Comparison of ENCODE assay signal across 1 cellular context in the genomic region with DNA sequence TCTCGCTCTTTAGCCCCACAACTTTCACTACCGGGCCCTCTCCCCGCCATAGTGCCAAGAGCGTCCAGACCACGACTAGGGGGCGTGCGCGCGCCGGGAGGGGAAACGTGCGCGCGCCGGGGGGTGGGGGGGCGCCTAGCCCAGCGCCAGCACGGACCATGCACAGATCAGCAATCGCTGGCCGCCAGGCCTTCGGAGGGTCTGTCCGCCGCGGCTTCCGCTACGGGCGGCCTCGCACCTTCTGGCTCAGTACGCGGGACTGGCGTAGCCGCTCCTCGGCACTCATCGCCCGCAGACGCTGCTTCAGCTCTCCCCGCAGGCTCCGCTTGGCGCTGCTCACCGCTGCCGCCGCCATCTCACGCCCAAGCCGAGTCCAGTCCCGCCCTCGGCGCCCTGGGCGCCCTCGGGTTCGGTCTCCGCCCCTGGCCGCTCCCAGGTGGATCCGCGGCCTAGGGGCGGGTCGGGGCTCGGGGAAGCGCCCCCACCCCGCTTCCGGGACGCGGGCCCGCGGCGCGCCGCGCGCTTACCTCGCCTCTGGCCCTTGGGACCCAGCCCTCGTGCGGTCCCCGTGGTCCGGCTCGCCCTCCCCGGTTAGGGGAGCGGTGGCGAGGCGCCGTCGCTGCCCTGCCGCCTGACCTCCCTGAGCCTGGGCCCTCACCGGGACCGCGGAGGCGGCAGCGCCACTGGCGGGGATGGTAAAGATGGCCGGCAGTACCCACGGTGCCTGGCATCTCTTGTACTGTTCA.
TF ChIP-seq lines count a peak whose summit lies in the region.

TSS of gene MTHFS (minus strand) at position 381 of the 746 bp plus-strand sequence. CDS start at position 355, 26 bp downstream.

TF ChIP-seq in HepG2, 621 proteins besides CTCF, POLR2A, EP300 and RAD21 (continued from another document and continues in another):
- TF ChIP-seq LRRFIP1 (CRISPR knock-in tag; conservative IDR thresholded peaks at IDR 0.05) (no peak), HHEX (CRISPR knock-in tag; IDR thresholded peaks at IDR 0.05) (no peak), ZFP90 (CRISPR knock-in tag; IDR thresholded peaks at IDR 0.05; ENCODE audit: borderline replicate concordance) (peak; percentile 35; the same call in 1 of the 2 replicates), ZBTB37 (CRISPR knock-in tag; IDR thresholded peaks at IDR 0.05) (no peak), PREB (CRISPR knock-in tag; IDR thresholded peaks at IDR 0.05) (0 out of 2 replicates have a peak, but pooled peaks have one; percentile 78), ZNF446 (CRISPR knock-in tag; IDR thresholded peaks at IDR 0.05) (peak; percentile 88; the same call in 1 of the 2 replicates), ZNF12 (CRISPR knock-in tag; IDR thresholded peaks at IDR 0.05) (no peak), AGO1 (IDR thresholded peaks at IDR 0.05; ENCODE audit: low read depth, low read length, poor library complexity, severe bottlenecking) (no peak), NONO (IDR thresholded peaks at IDR 0.05) (no peak), NONO (CRISPR knock-in tag; conservative IDR thresholded peaks at IDR 0.05) (peak; percentile 91), RFXAP (CRISPR knock-in tag; IDR thresholded peaks at IDR 0.05; ENCODE audit: borderline replicate concordance) (peak; percentile 84), ZNF3 (CRISPR knock-in tag; IDR thresholded peaks at IDR 0.05) (no peak), HNRNPK (IDR thresholded peaks at IDR 0.05; ENCODE audit: low read depth, low read length, poor library complexity, severe bottlenecking) (peak; percentile 79), SP1 (IDR thresholded peaks at IDR 0.05) (no peak), SP1 (CRISPR knock-in tag; IDR thresholded peaks at IDR 0.05) (peak; percentile 51; the same call in 1 of the 2 replicates), HMGA1 (CRISPR knock-in tag; conservative IDR thresholded peaks at IDR 0.05) (no peak), ZNF713 (CRISPR knock-in tag; IDR thresholded peaks at IDR 0.05) (peak; percentile 22; the same call in 1 of the 2 replicates), ZNF781 (CRISPR knock-in tag; IDR thresholded peaks at IDR 0.05; ENCODE audit: borderline replicate concordance, not compliant biosample characterization) (no peak), SIX4 (CRISPR knock-in tag; IDR thresholded peaks at IDR 0.05) (no peak), RXRB (CRISPR knock-in tag; IDR thresholded peaks at IDR 0.05; ENCODE audit: borderline replicate concordance) (0 out of 2 replicates have a peak, but pooled peaks have one; percentile 41), NPAS2 (CRISPR knock-in tag; IDR thresholded peaks at IDR 0.05; ENCODE audit: borderline replicate concordance) (no peak; the same call in 1 of the 2 replicates), SNAI1 (CRISPR knock-in tag; IDR thresholded peaks at IDR 0.05; ENCODE audit: borderline replicate concordance) (no peak), ZNF414 (CRISPR knock-in tag; IDR thresholded peaks at IDR 0.05) (no peak; the same call in 1 of the 2 replicates), PRMT3 (CRISPR knock-in tag; IDR thresholded peaks at IDR 0.05; ENCODE audit: borderline replicate concordance, low read depth) (no peak), TAF1 (CRISPR knock-in tag; IDR thresholded peaks at IDR 0.05) (peak; percentile 96), ZFP36L2 (CRISPR knock-in tag; IDR thresholded peaks at IDR 0.05) (no peak; the same call in 1 of the 2 replicates), ZSCAN12 (CRISPR knock-in tag; IDR thresholded peaks at IDR 0.05) (peak; percentile 96), RARA (CRISPR knock-in tag; IDR thresholded peaks at IDR 0.05) (peak; percentile 34; the same call in 1 of the 2 replicates), ZFP62 (CRISPR knock-in tag; IDR thresholded peaks at IDR 0.05) (no peak), TRIM22 (IDR thresholded peaks at IDR 0.05) (no peak), ZBTB7A (CRISPR knock-in tag; IDR thresholded peaks at IDR 0.05) (peak; percentile 50; the same call in 1 of the 2 replicates), ZBTB14 (CRISPR knock-in tag; IDR thresholded peaks at IDR 0.05) (peak; percentile 95), TEAD2 (CRISPR knock-in tag; IDR thresholded peaks at IDR 0.05) (peak; percentile 84), ZEB1 (IDR thresholded peaks at IDR 0.05; ENCODE audit: insufficient replicate concordance, low read depth) (peak; percentile 34), ZSCAN31 (CRISPR knock-in tag; IDR thresholded peaks at IDR 0.05; ENCODE audit: low read depth) (peak; percentile 86), CHD4 (IDR thresholded peaks at IDR 0.05; ENCODE audit: borderline replicate concordance, low read length) (no peak), FOXC1 (CRISPR knock-in tag; IDR thresholded peaks at IDR 0.05; ENCODE audit: borderline replicate concordance) (peak; percentile 10; the same call in 1 of the 2 replicates), GATAD1 (CRISPR knock-in tag; IDR thresholded peaks at IDR 0.05) (peak; percentile 40)
- TF ChIP-seq, protein P1, sequence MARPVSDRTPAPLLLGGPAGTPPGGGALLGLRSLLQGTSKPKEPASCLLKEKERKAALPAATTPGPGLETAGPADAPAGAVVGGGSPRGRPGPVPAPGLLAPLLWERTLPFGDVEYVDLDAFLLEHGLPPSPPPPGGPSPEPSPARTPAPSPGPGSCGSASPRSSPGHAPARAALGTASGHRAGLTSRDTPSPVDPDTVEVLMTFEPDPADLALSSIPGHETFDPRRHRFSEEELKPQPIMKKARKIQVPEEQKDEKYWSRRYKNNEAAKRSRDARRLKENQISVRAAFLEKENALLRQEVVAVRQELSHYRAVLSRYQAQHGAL (CRISPR knock-in tag; IDR thresholded peaks at IDR 0.05; ENCODE audit: not compliant biosample characterization), result no peak
- TF ChIP-seq, protein P2, sequence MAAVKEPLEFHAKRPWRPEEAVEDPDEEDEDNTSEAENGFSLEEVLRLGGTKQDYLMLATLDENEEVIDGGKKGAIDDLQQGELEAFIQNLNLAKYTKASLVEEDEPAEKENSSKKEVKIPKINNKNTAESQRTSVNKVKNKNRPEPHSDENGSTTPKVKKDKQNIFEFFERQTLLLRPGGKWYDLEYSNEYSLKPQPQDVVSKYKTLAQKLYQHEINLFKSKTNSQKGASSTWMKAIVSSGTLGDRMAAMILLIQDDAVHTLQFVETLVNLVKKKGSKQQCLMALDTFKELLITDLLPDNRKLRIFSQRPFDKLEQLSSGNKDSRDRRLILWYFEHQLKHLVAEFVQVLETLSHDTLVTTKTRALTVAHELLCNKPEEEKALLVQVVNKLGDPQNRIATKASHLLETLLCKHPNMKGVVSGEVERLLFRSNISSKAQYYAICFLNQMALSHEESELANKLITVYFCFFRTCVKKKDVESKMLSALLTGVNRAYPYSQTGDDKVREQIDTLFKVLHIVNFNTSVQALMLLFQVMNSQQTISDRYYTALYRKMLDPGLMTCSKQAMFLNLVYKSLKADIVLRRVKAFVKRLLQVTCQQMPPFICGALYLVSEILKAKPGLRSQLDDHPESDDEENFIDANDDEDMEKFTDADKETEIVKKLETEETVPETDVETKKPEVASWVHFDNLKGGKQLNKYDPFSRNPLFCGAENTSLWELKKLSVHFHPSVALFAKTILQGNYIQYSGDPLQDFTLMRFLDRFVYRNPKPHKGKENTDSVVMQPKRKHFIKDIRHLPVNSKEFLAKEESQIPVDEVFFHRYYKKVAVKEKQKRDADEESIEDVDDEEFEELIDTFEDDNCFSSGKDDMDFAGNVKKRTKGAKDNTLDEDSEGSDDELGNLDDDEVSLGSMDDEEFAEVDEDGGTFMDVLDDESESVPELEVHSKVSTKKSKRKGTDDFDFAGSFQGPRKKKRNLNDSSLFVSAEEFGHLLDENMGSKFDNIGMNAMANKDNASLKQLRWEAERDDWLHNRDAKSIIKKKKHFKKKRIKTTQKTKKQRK (IDR thresholded peaks at IDR 0.05; ENCODE audit: low read length), result no peak
- TF ChIP-seq, protein P3, sequence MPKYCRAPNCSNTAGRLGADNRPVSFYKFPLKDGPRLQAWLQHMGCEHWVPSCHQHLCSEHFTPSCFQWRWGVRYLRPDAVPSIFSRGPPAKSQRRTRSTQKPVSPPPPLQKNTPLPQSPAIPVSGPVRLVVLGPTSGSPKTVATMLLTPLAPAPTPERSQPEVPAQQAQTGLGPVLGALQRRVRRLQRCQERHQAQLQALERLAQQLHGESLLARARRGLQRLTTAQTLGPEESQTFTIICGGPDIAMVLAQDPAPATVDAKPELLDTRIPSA (CRISPR knock-in tag; IDR thresholded peaks at IDR 0.05; ENCODE audit: borderline replicate concordance), result peak; percentile 70; the same call in 1 of the 2 replicates
- TF ChIP-seq, protein P4, sequence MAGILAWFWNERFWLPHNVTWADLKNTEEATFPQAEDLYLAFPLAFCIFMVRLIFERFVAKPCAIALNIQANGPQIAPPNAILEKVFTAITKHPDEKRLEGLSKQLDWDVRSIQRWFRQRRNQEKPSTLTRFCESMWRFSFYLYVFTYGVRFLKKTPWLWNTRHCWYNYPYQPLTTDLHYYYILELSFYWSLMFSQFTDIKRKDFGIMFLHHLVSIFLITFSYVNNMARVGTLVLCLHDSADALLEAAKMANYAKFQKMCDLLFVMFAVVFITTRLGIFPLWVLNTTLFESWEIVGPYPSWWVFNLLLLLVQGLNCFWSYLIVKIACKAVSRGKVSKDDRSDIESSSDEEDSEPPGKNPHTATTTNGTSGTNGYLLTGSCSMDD (CRISPR knock-in tag; IDR thresholded peaks at IDR 0.05), result peak; percentile 94
- TF ChIP-seq, protein P5, sequence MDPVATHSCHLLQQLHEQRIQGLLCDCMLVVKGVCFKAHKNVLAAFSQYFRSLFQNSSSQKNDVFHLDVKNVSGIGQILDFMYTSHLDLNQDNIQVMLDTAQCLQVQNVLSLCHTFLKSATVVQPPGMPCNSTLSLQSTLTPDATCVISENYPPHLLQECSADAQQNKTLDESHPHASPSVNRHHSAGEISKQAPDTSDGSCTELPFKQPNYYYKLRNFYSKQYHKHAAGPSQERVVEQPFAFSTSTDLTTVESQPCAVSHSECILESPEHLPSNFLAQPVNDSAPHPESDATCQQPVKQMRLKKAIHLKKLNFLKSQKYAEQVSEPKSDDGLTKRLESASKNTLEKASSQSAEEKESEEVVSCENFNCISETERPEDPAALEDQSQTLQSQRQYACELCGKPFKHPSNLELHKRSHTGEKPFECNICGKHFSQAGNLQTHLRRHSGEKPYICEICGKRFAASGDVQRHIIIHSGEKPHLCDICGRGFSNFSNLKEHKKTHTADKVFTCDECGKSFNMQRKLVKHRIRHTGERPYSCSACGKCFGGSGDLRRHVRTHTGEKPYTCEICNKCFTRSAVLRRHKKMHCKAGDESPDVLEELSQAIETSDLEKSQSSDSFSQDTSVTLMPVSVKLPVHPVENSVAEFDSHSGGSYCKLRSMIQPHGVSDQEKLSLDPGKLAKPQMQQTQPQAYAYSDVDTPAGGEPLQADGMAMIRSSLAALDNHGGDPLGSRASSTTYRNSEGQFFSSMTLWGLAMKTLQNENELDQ (CRISPR knock-in tag; IDR thresholded peaks at IDR 0.05; ENCODE audit: borderline replicate concordance), result no peak
